18 cellular contexts compared by ENCODE assay signal in the genomic region with DNA sequence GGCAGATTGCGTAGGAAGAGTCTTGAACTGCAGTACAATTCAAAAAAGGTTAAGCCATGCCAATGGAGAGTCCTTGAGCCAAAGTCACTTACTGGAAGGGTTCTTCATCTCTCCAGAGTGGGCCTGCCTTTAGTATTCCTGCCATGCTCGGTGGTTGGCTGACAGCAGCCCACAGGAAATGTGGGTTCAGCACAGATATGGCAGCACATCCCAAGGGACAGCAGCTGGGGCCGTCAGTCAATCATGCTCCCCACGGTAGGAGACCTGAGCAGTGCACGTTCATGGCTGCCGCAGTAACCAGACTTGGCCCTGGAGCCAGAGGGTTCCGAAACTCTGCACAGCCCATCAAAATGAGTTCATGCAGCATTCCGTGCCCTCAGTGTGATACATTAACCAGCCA.
DNase-seq lines count a peak whose midpoint lies in the region; ATAC-seq, FAIRE-seq and TF ChIP-seq lines count a peak whose summit lies in the region.
"Had no signal": no experiment of that assay in that cellular context is flagged by ENCODE, and none has a peak within 500 bp of the region (broad histone marks: within the 10 kb centered on the region; RNA-seq: fewer than 3 reads in every experiment).

No MANE protein-coding gene starts in this region.

- H3K4me2 ChIP-seq in BLaER1 (peak overlapping the region; percentile 72), Karpas-422 (ENCODE audit: low read depth, low read length, poor library complexity, severe bottlenecking) (peak overlapping the region; percentile 42), neural progenitor cell (no peak overlapping the region)

- H3K27me3 ChIP-seq in BLaER1: peaks cover 17% of the 10 kb centered on the region
- no peaks in the 10 kb centered on the region for H3K27me3 ChIP-seq in Karpas-422 (ENCODE audit: low read length)
- H3K27me3 ChIP-seq in bronchial epithelial cell (ENCODE audit: control insufficient read depth, insufficient read depth, low read length): no peaks in the 10 kb centered on the region
- no peaks in the 10 kb centered on the region for H3K27me3 ChIP-seq in neural progenitor cell
- H3K27me3 ChIP-seq: SJSA1 had no signal

- CTCF ChIA-PET in Calu3 (lab: Charles Lee): no interaction called here

- H3K79me2 ChIP-seq in Karpas-422 (ENCODE audit: low read length): no peaks in the 10 kb centered on the region
- no peaks in the 10 kb centered on the region for H3K79me2 ChIP-seq in neural progenitor cell (ENCODE audit: low read depth)

- H3K27me3 Mint-ChIP-seq in neural progenitor cell (ENCODE audit: insufficient read depth, low read depth) (peaks cover 10% of the 10 kb centered on the region), Calu3 (ENCODE audit: unreplicated experiment) (peaks cover 25% of the 10 kb centered on the region)

- no peak for TF ChIP-seq CTCF in bronchial epithelial cell (IDR thresholded peaks at IDR 0.05; ENCODE audit: insufficient read depth, low read length, severe bottlenecking)
- no peak for TF ChIP-seq CTCF in neural progenitor cell (IDR thresholded peaks at IDR 0.05)
- no peak for TF ChIP-seq CTCF in Calu3 (IDR thresholded peaks at IDR 0.05; ENCODE audit: unreplicated experiment)

- H3K4me1 Mint-ChIP-seq in neural progenitor cell (peaks cover 37% of the 10 kb centered on the region), Calu3 (ENCODE audit: low read depth, unreplicated experiment) (peaks cover 13% of the 10 kb centered on the region)

- peaks cover 6% of the 10 kb centered on the region for H3F3A ChIP-seq in neural progenitor cell (ENCODE audit: low read depth)

- ATAC-seq in HG03342 (IDR thresholded peaks at IDR 0.05; ENCODE audit: unreplicated experiment) (no peak), left ventricle myocardium superior (no peak)
- ATAC-seq: HepG2 had no signal

- H3K36me3 Mint-ChIP-seq in neural progenitor cell (no peaks in the 10 kb centered on the region), Calu3 (ENCODE audit: insufficient read depth, unreplicated experiment) (peaks cover 4% of the 10 kb centered on the region)

- H3K27ac ChIP-seq in BLaER1: no peak overlapping the region
- no peak overlapping the region for H3K27ac ChIP-seq in Karpas-422 (ENCODE audit: low read length)
- H3K27ac ChIP-seq in neural progenitor cell: no peak overlapping the region
- H3K27ac ChIP-seq: SJSA1 had no signal

- no TSS peak for BruUV-seq in Calu3 (replicated peaks; lab: Mats Ljungman, UMichigan)

- H3K9me3 Mint-ChIP-seq in neural progenitor cell: no peaks in the 10 kb centered on the region
- no peaks in the 10 kb centered on the region for H3K9me3 Mint-ChIP-seq in Calu3 (ENCODE audit: low read depth, unreplicated experiment)
- H3K9me3 Mint-ChIP-seq: CD4-positive, alpha-beta T cell had no signal

- H4K20me1 ChIP-seq in BLaER1: peaks cover 30% of the 10 kb centered on the region
- no peaks in the 10 kb centered on the region for H4K20me1 ChIP-seq in Karpas-422 (ENCODE audit: insufficient read depth, low read depth, low read length)
- H4K20me1 ChIP-seq in neural progenitor cell (ENCODE audit: low read depth): no peaks in the 10 kb centered on the region

- intact Hi-C loops in Calu3 (cut with micrococcal nuclease; ENCODE audit: unreplicated experiment): no loop called here
- intact Hi-C loops in left ventricle myocardium superior (cut with micrococcal nuclease): no loop called here

- H3K9me2 ChIP-seq in Karpas-422 (replicated peaks; ENCODE audit: insufficient read depth, low read length): no peaks in the 10 kb centered on the region

- H3K9ac ChIP-seq in BLaER1 (no peak overlapping the region), Karpas-422 (ENCODE audit: low read length) (no peak overlapping the region), neural progenitor cell (no peak overlapping the region)

- H3K27ac Mint-ChIP-seq in neural progenitor cell: peak overlapping the region; percentile 19
- H3K27ac Mint-ChIP-seq in Calu3 (ENCODE audit: unreplicated experiment): no peak overlapping the region
- H3K27ac Mint-ChIP-seq: CD4-positive, alpha-beta T cell had no signal

- H2AFZ ChIP-seq in Karpas-422 (ENCODE audit: low read length) (no peak overlapping the region), neural progenitor cell (replicated peaks) (no peak overlapping the region)

- H3K4me3 ChIP-seq in BLaER1 (no peak overlapping the region), Karpas-422 (ENCODE audit: low read length) (no peak overlapping the region), bronchial epithelial cell (ENCODE audit: low read depth, low read length) (no peak overlapping the region), neural progenitor cell (no peak overlapping the region)
- H3K4me3 ChIP-seq: SJSA1 had no signal

- H3K36me3 ChIP-seq in BLaER1: no peaks in the 10 kb centered on the region
- H3K36me3 ChIP-seq in Karpas-422 (ENCODE audit: insufficient read depth, low read length): no peaks in the 10 kb centered on the region
- no peaks in the 10 kb centered on the region for H3K36me3 ChIP-seq in bronchial epithelial cell (ENCODE audit: control insufficient read depth, insufficient read depth, low read length)
- no peaks in the 10 kb centered on the region for H3K36me3 ChIP-seq in neural progenitor cell
- H3K36me3 ChIP-seq: SJSA1 had no signal

- FAIRE-seq in bronchial epithelial cell (lab: Jason Lieb, UNC) (peak; percentile 50), urothelium cell line (lab: Jason Lieb, UNC) (no peak)
- FAIRE-seq: H54, HepG2 had no signal

- DNase-seq in Karpas-422 (peak; percentile 55), bronchial epithelial cell (ENCODE audit: low read depth) (no peak), neural progenitor cell (ENCODE audit: low spot score) (no peak), urothelium cell line (ENCODE audit: low spot score) (no peak), Calu3 (no peak), left ventricle myocardium superior (no peak)
- DNase-seq: 8988T; CD4-positive, alpha-beta T cell; DMS53; KG1; NCI-H1048; NCI-H1436 treated with DMSO at 0.1 percent for 48 hours; NCI-H2081 had no signal

- H3K4me3 Mint-ChIP-seq in neural progenitor cell: no peak overlapping the region
- H3K4me3 Mint-ChIP-seq in Calu3 (ENCODE audit: low read depth, unreplicated experiment): no peak overlapping the region
- H3K4me3 Mint-ChIP-seq: CD4-positive, alpha-beta T cell had no signal

- H3K4me1 ChIP-seq in BLaER1 (peaks cover 46% of the 10 kb centered on the region), Karpas-422 (ENCODE audit: low read length) (peaks cover 13% of the 10 kb centered on the region), neural progenitor cell (peaks cover 17% of the 10 kb centered on the region)

- no peaks in the 10 kb centered on the region for H3K9me3 ChIP-seq in BLaER1
- H3K9me3 ChIP-seq in Karpas-422 (ENCODE audit: low read length): no peaks in the 10 kb centered on the region
- H3K9me3 ChIP-seq in neural progenitor cell (ENCODE audit: low read depth): no peaks in the 10 kb centered on the region
- H3K9me3 ChIP-seq: SJSA1 had no signal
